ENCODE assay signal across 20 cellular contexts in the genomic region with DNA sequence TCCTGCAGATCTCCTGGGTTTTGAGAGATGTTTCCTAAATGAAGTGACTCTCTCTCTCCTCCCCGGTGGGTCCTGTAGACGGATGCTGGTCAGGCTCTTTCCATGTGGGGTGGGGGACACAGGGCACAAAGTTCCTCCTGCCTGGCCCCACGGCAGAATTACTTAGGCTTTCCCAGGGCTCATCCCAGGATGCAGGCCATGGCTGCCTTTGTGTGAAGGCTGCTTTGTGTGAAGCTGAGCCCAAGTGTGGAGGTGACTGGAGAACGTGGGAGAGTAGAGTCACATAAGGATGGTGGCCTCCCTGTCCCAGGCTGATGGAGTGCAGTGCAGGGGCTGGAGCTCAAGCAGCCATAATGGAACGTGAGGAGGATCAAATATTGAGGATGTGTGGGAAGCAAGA.
DNase-seq lines count a peak whose midpoint lies in the region; ATAC-seq, FAIRE-seq and TF ChIP-seq lines count a peak whose summit lies in the region.
"Had no signal": no experiment of that assay in that cellular context is flagged by ENCODE, and none has a peak within 500 bp of the region (broad histone marks: within the 10 kb centered on the region; RNA-seq: fewer than 3 reads in every experiment).

No MANE protein-coding gene starts in this region.

- no peaks in the 10 kb centered on the region for H3K9me3 ChIP-seq in right atrium auricular region
- H3K9me3 ChIP-seq in left ventricle myocardium inferior (replicated peaks) = peaks cover 5% of the 10 kb centered on the region
- H3K9me3 ChIP-seq in H1 (ENCODE audit: insufficient read depth in 2 of 2, low read depth in 1 of 2, low read length in 1 of 2) = no peaks in the 10 kb centered on the region
- no peaks in the 10 kb centered on the region for H3K9me3 ChIP-seq in neuronal stem cell (replicated peaks in 1 of 2; ENCODE audit: control insufficient read depth in 2 of 2, insufficient read depth in 1 of 2, low read depth in 1 of 2, low read length in 2 of 2)
- H3K9me3 ChIP-seq in upper lobe of right lung = no peaks in the 10 kb centered on the region
- H3K9me3 ChIP-seq: Caco-2 had no signal

- H3K14ac ChIP-seq in H1 (ENCODE audit: insufficient read length) (peak overlapping the region; percentile 24), neuronal stem cell (ENCODE audit: low read length) (no peak overlapping the region)

- no peak overlapping the region for H3K18ac ChIP-seq in H1 (ENCODE audit: extremely low read depth, low read length)
- H3K18ac ChIP-seq in neuronal stem cell (ENCODE audit: low read length) = peak overlapping the region; percentile 40

- H3K23ac ChIP-seq in H1 (ENCODE audit: insufficient read length) (no peak overlapping the region), neuronal stem cell (ENCODE audit: low read depth, low read length, poor library complexity) (peak overlapping the region; percentile 51)

- no peak for TF ChIP-seq POLR2A in H1 (IDR thresholded peaks at IDR 0.05; ENCODE audit: control extremely low read depth in 1 of 2, low read depth in 2 of 2, low read length in 2 of 2)

- TF ChIP-seq CTCF in right atrium auricular region (IDR thresholded peaks at IDR 0.05) (no peak), left ventricle myocardium inferior (IDR thresholded peaks at IDR 0.05; ENCODE audit: borderline replicate concordance) (no peak), H1 (IDR thresholded peaks at IDR 0.05; ENCODE audit: control extremely low read depth in 1 of 3, insufficient read depth in 1 of 3, low read depth in 1 of 3, low read length in 3 of 3) (no peak), upper lobe of right lung (IDR thresholded peaks at IDR 0.05) (no peak)

- H2AFZ ChIP-seq in H1 (ENCODE audit: low read length) = no peak overlapping the region
- H2AFZ ChIP-seq in neuronal stem cell (ENCODE audit: low read length) = no peak overlapping the region
- H2AFZ ChIP-seq: GM23248 had no signal

- TF ChIP-seq EP300 in H1 (IDR thresholded peaks at IDR 0.05; ENCODE audit: borderline replicate concordance in 1 of 2, low read depth in 2 of 2, low read length in 2 of 2) = no peak

- POLR2A ChIA-PET in H1 (lab: Charles Lee; ENCODE audit: partially characterized antibody) = no interaction called here

- FAIRE-seq in H1 (lab: Jason Lieb, UNC) = no peak
- FAIRE-seq: G401.6, GM12892, GM19239 had no signal

- H2BK5ac ChIP-seq in H1 (ENCODE audit: low read depth, low read length) (no peak overlapping the region), neuronal stem cell (ENCODE audit: low read length) (no peak overlapping the region)

- H3K4me3 ChIP-seq in right atrium auricular region = no peak overlapping the region
- H3K4me3 ChIP-seq in left ventricle myocardium inferior = no peak overlapping the region
- no peak overlapping the region for H3K4me3 ChIP-seq in H1 (ENCODE audit: extremely low read depth in 1 of 4, insufficient read depth in 2 of 4, low read depth in 3 of 4, low read length in 4 of 4)
- no peak overlapping the region for H3K4me3 ChIP-seq in neuronal stem cell (ENCODE audit: low read length in 2 of 2)
- no peak overlapping the region for H3K4me3 ChIP-seq in upper lobe of right lung
- H3K4me3 ChIP-seq: GM23248 had no signal

- no peak overlapping the region for H3K9ac ChIP-seq in H1 (replicated peaks in 1 of 4; ENCODE audit: extremely low read depth in 1 of 4, low read depth in 3 of 4, low read length in 3 of 4)
- no peak overlapping the region for H3K9ac ChIP-seq in neuronal stem cell (ENCODE audit: low read depth, low read length, poor library complexity)
- H3K9ac ChIP-seq: GM23248 had no signal

- intact Hi-C loops in left ventricle myocardium inferior (cut with micrococcal nuclease) (no loop called here), upper lobe of right lung (cut with DNase I) (no loop called here)

- no peak overlapping the region for H2BK120ac ChIP-seq in H1 (replicated peaks; ENCODE audit: low read depth, low read length)
- H2BK120ac ChIP-seq in neuronal stem cell (ENCODE audit: low read depth, low read length) = no peak overlapping the region

- no peaks in the 10 kb centered on the region for H3K79me2 ChIP-seq in H1 (ENCODE audit: control insufficient read depth in 1 of 2, insufficient read depth in 2 of 2, low read length in 2 of 2)

- no peak overlapping the region for H3K56ac ChIP-seq in H1 (replicated peaks; ENCODE audit: insufficient read length, low read depth, low read length)

- H2AK5ac ChIP-seq in H1 (ENCODE audit: low read depth, low read length) = no peak overlapping the region
- no peak overlapping the region for H2AK5ac ChIP-seq in neuronal stem cell (ENCODE audit: low read depth, low read length)

- H3K27ac ChIP-seq in right atrium auricular region = no peak overlapping the region
- no peak overlapping the region for H3K27ac ChIP-seq in left ventricle myocardium inferior (replicated peaks)
- H3K27ac ChIP-seq in H1 (ENCODE audit: low read depth, low read length) = no peak overlapping the region
- H3K27ac ChIP-seq in neuronal stem cell (replicated peaks; ENCODE audit: low read length) = no peak overlapping the region
- no peak overlapping the region for H3K27ac ChIP-seq in upper lobe of right lung
- H3K27ac ChIP-seq: GM23248 had no signal

- H2BK12ac ChIP-seq in H1 (ENCODE audit: low read depth, low read length) (no peak overlapping the region), neuronal stem cell (ENCODE audit: low read length) (peak overlapping the region; percentile 4)

- H3K4ac ChIP-seq in H1 (replicated peaks; ENCODE audit: insufficient read length, low read depth, low read length) (no peak overlapping the region), neuronal stem cell (ENCODE audit: low read length) (no peak overlapping the region)

- DNase-seq in right atrium auricular region (ENCODE audit: low spot score) = peak; percentile 36
- no peak for DNase-seq in left ventricle myocardium inferior
- DNase-seq in H1 (ENCODE audit: low read depth in 1 of 2, low spot score in 2 of 2) = no peak
- DNase-seq in neuronal stem cell (ENCODE audit: low spot score) = no peak
- DNase-seq in upper lobe of right lung = no peak
- no peak for DNase-seq in SIG-M5 (lab: John Stamatoyannopoulos, UW)
- no peak for DNase-seq in CD1c-positive myeloid dendritic cell (ENCODE audit: extremely low spot score)
- DNase-seq: C1 segment of cervical spinal cord; Caco-2; CD4-positive, CD25-positive, alpha-beta regulatory T cell; DMS153; DND-41; GM23248; H9; HFFc6 had no signal

- no peak overlapping the region for H4K8ac ChIP-seq in H1 (ENCODE audit: extremely low read depth, insufficient read depth, low read length)
- H4K8ac ChIP-seq in neuronal stem cell (ENCODE audit: low read depth, low read length) = no peak overlapping the region

- H3K79me1 ChIP-seq in H1 (ENCODE audit: low read depth, low read length) (no peaks in the 10 kb centered on the region), neuronal stem cell (ENCODE audit: low read depth, low read length) (no peaks in the 10 kb centered on the region)

- H3K4me1 ChIP-seq in right atrium auricular region (no peaks in the 10 kb centered on the region), left ventricle myocardium inferior (no peaks in the 10 kb centered on the region), H1 (replicated peaks in 1 of 4; ENCODE audit: control insufficient read depth in 3 of 4, insufficient read depth in 4 of 4, low read length in 3 of 4) (no peaks in the 10 kb centered on the region), neuronal stem cell (ENCODE audit: control insufficient read depth in 2 of 2, insufficient read depth in 1 of 2, low read depth in 1 of 2, low read length in 2 of 2) (no peaks in the 10 kb centered on the region), upper lobe of right lung (no peaks in the 10 kb centered on the region)
- H3K4me1 ChIP-seq: Caco-2 had no signal

- H4K20me1 ChIP-seq in H1 (replicated peaks in 1 of 2; ENCODE audit: control insufficient read depth in 1 of 2, insufficient read depth in 2 of 2, low read length in 2 of 2) = no peaks in the 10 kb centered on the region

- H4K91ac ChIP-seq in H1 (replicated peaks; ENCODE audit: insufficient read length, low read length) (no peak overlapping the region), neuronal stem cell (ENCODE audit: low read depth, low read length, poor library complexity) (no peak overlapping the region)

- H3K4me2 ChIP-seq in H1 (ENCODE audit: insufficient read depth in 1 of 2, low read depth in 2 of 2, low read length in 2 of 2) (no peak overlapping the region), neuronal stem cell (ENCODE audit: insufficient read depth, low read length, poor library complexity, severe bottlenecking) (no peak overlapping the region)

- WGBS in H1 (ENCODE audit: extremely low coverage in 1 of 2, insufficient coverage in 1 of 2, insufficient read length in 1 of 2, insufficient replicate concordance in 2 of 2, low coverage in 1 of 2, low lambda C conversion rate in 2 of 2, missing lambda C conversion rate in 1 of 2), 2 experiments = 91% methylated on average over 5 of the region's 5 CpGs; no CpG with 5 or more reads in 1 of the 2 experiments
- no CpG with 5 or more reads among the region's 5 CpGs for WGBS in neuronal stem cell (ENCODE audit: extremely low coverage in 2 of 2, insufficient read length in 2 of 2, insufficient replicate concordance in 1 of 2), 2 donors

- H4K5ac ChIP-seq in H1 (ENCODE audit: insufficient read length, low read depth, low read length) = no peak overlapping the region

- 0 out of 2 replicates have a peak, but pooled peaks cover 2% of the 10 kb centered on the region for H3K23me2 ChIP-seq in H1 (ENCODE audit: low read depth, low read length)

- H3K36me3 ChIP-seq in right atrium auricular region (no peaks in the 10 kb centered on the region), left ventricle myocardium inferior (no peaks in the 10 kb centered on the region), H1 (ENCODE audit: control insufficient read depth in 2 of 4, insufficient read depth in 4 of 4, low read length in 3 of 4) (no peaks in the 10 kb centered on the region), neuronal stem cell (replicated peaks in 1 of 2; ENCODE audit: control insufficient read depth in 2 of 2, insufficient read depth in 2 of 2, low read length in 2 of 2) (no peaks in the 10 kb centered on the region), upper lobe of right lung (no peaks in the 10 kb centered on the region)

- no peaks in the 10 kb centered on the region for H3K27me3 ChIP-seq in right atrium auricular region
- no peaks in the 10 kb centered on the region for H3K27me3 ChIP-seq in left ventricle myocardium inferior (ENCODE audit: low read depth)
- H3K27me3 ChIP-seq in H1 (replicated peaks in 1 of 4; ENCODE audit: control insufficient read depth in 3 of 4, extremely low read depth in 1 of 4, insufficient read depth in 3 of 4, low read length in 3 of 4) = no peaks in the 10 kb centered on the region
- H3K27me3 ChIP-seq in neuronal stem cell (ENCODE audit: control insufficient read depth in 3 of 3, insufficient read depth in 3 of 3, low read depth in 1 of 3, low read length in 3 of 3) = peaks cover 0 to 4% (median 0%) of the 10 kb centered on the region in 3 experiments
- no peaks in the 10 kb centered on the region for H3K27me3 ChIP-seq in upper lobe of right lung

- ATAC-seq in upper lobe of right lung (peak; percentile 15), HG03108 (IDR thresholded peaks at IDR 0.05; ENCODE audit: unreplicated experiment) (no peak)
- ATAC-seq: CD8-positive, alpha-beta T cell had no signal

- TF ChIP-seq RAD21 in H1 (IDR thresholded peaks at IDR 0.05 in 1 of 2, conservative IDR thresholded peaks at IDR 0.05 in 1 of 2; ENCODE audit: low read depth in 2 of 2, low read length in 2 of 2) = no peak

- H2BK20ac ChIP-seq in H1 (ENCODE audit: low read length) = no peak overlapping the region

- CTCF ChIA-PET in H1 (lab: Charles Lee; ENCODE audit: partially characterized antibody) = interaction anchor here (1.1 kb wide), 1 partner anchor 22 kb away, joined by 3 read pairs; no protein-coding TSS in a partner anchor

- H2BK15ac ChIP-seq in H1 (ENCODE audit: low read length) = no peak overlapping the region
- H2BK15ac ChIP-seq in neuronal stem cell (ENCODE audit: low read length) = no peak overlapping the region
